ENCODE assay signal across 32 cellular contexts in genomic region chr11:94179696-94180095, GRCh38.
"Had no signal": no experiment of that assay in that cellular context is flagged by ENCODE, and none has a peak within 500 bp of the region (broad histone marks: within the 10 kb centered on the region; RNA-seq: fewer than 3 reads in every experiment).

No MANE protein-coding gene starts in this region.

- DNase-seq: natural killer cell; occipital lobe; ovary; posterior cingulate gyrus; psoas muscle; right cardiac atrium; right lobe of liver; sigmoid colon; spleen; stimulated activated CD4-positive, alpha-beta T cell treated with anti-CD3 and anti-CD28 coated beads, Interleukin-12 subunit alpha, Interleukin-12 subunit beta, amount 100 ng/mL, for 4 hours; stimulated activated CD4-positive, alpha-beta T cell treated with anti-CD3 and anti-CD28 coated beads, Interleukin-1b, Interleukin-23, amount 100 ng/mL, for 48 hours; stimulated activated CD4-positive, alpha-beta T cell treated with anti-CD3 and anti-CD28 coated beads, Interleukin-4, amount 100 ng/mL, for 1 hour; stimulated activated CD4-positive, alpha-beta T cell treated with anti-CD3 and anti-CD28 coated beads, Interleukin-4, amount 100 ng/mL, for 4 hours; stimulated activated CD8-positive, alpha-beta memory T cell treated with anti-CD3 and anti-CD28 coated beads, Interleukin-4, amount 100 ng/mL, for 48 hours; stimulated activated naive CD4-positive, alpha-beta T cell; stimulated activated naive CD8-positive, alpha-beta T cell treated with anti-CD3 and anti-CD28 coated beads, Interleukin-15, amount 100 ng/mL, for 72 hours; stimulated activated naive CD8-positive, alpha-beta T cell treated with anti-CD3 and anti-CD28 coated beads, Interleukin-15, Interleukin-2, amounts not matched to agents 100 U/mL and 50 U/mL, for 24 hours; substantia nigra; testis; tibial artery; transverse colon; upper lobe of right lung; uterus had no signal

- H3K4me2 ChIP-seq: neural progenitor cell, smooth muscle cell had no signal

- H3K36me3 ChIP-seq: ovary, uterus had no signal

- H3K27ac ChIP-seq: neural progenitor cell, ovary, parathyroid adenoma, psoas muscle, right lobe of liver, sigmoid colon, skin epidermis, spleen, suprapubic skin, testis, tibial artery, transverse colon, upper lobe of right lung, uterus had no signal

- H2AFZ ChIP-seq: neural progenitor cell, parathyroid adenoma had no signal

- H3K9me3 ChIP-seq: ovary, psoas muscle, right lobe of liver, sigmoid colon, spleen, suprapubic skin, testis, tibial artery, transverse colon, upper lobe of right lung, uterus had no signal

- H3K9me3 Mint-ChIP-seq: natural killer cell; neural progenitor cell; stimulated activated memory B cell treated with anti-CD40 and anti-IgM and Interleukin-4, amounts not matched to agents 10 μg/mL and 1 μg/mL and 100 μg/mL, for 72 hours; stimulated activated naive CD8-positive, alpha-beta T cell treated with anti-CD3 and anti-CD28 coated beads, Interleukin-15, amount 100 ng/mL, for 72 hours; type B pancreatic cell had no signal

- H3K4me3 Mint-ChIP-seq: natural killer cell; nephron; neural progenitor cell; stimulated activated memory B cell treated with anti-CD40 and anti-IgM and Interleukin-4, amounts not matched to agents 10 μg/mL and 1 μg/mL and 100 μg/mL, for 72 hours; stimulated activated naive CD8-positive, alpha-beta T cell treated with anti-CD3 and anti-CD28 coated beads, Interleukin-15, amount 100 ng/mL, for 72 hours; type B pancreatic cell had no signal

- H3K9ac ChIP-seq: neural progenitor cell, parathyroid adenoma had no signal

- H3K27ac Mint-ChIP-seq: natural killer cell; nephron; neural progenitor cell; progenitor cell of endocrine pancreas; stimulated activated memory B cell treated with anti-CD40 and anti-IgM and Interleukin-4, amounts not matched to agents 10 μg/mL and 1 μg/mL and 100 μg/mL, for 72 hours; type B pancreatic cell had no signal

- H3K27me3 Mint-ChIP-seq: progenitor cell of endocrine pancreas; stimulated activated memory B cell treated with anti-CD40 and anti-IgM and Interleukin-4, amounts not matched to agents 10 μg/mL and 1 μg/mL and 100 μg/mL, for 72 hours; stimulated activated naive CD8-positive, alpha-beta T cell treated with anti-CD3 and anti-CD28 coated beads, Interleukin-15, amount 100 ng/mL, for 72 hours; type B pancreatic cell had no signal

- H3K4me1 ChIP-seq: neural progenitor cell, parathyroid adenoma, psoas muscle, right lobe of liver, uterus had no signal

- H3K4me1 Mint-ChIP-seq: stimulated activated naive CD8-positive, alpha-beta T cell treated with anti-CD3 and anti-CD28 coated beads, Interleukin-15, amount 100 ng/mL, for 72 hours had no signal

- ATAC-seq: natural killer cell; psoas muscle; right cardiac atrium; right lobe of liver; stimulated activated memory B cell treated with anti-CD40 and anti-IgM and Interleukin-4, amounts not matched to agents 10 μg/mL and 1 μg/mL and 100 μg/mL, for 72 hours; stimulated activated naive CD8-positive, alpha-beta T cell treated with anti-CD3 and anti-CD28 coated beads, Interleukin-15, amount 100 ng/mL, for 72 hours; stimulated activated naive CD8-positive, alpha-beta T cell treated with anti-CD3 and anti-CD28 coated beads, Interleukin-15, Interleukin-2, amounts not matched to agents 100 U/mL and 50 U/mL, for 24 hours; upper lobe of right lung had no signal

- H3K4me3 ChIP-seq: neural progenitor cell, ovary, psoas muscle, right lobe of liver, sigmoid colon, skin epidermis, smooth muscle cell, spleen, suprapubic skin, testis, tibial artery, transverse colon, upper lobe of right lung, uterus had no signal

- H3K27me3 ChIP-seq: neural progenitor cell, ovary, right lobe of liver, sigmoid colon, spleen, suprapubic skin, testis, tibial artery, transverse colon, upper lobe of right lung, uterus had no signal
